In genomic region chr16:1147027-1147426, GRCh38 we compare ENCODE assay signal across 7 cellular contexts. TPM values are rescaled to one million over a fixed set of nuclear protein-coding genes. Genes with fewer than 3 reads are reported as not detected.
"Had no signal": no experiment of that assay in that cellular context is flagged by ENCODE, and none has a peak within 500 bp of the region (broad histone marks: within the 10 kb centered on the region; RNA-seq: fewer than 3 reads in every experiment).

No MANE protein-coding gene starts in this region.

- H3K4me3 ChIP-seq: GM23248, HAP-1 had no signal

- H3K4me1 ChIP-seq: HAP-1 had no signal

- H2AFZ ChIP-seq: GM23248 had no signal

- H3K4me1 Mint-ChIP-seq: IgD-negative memory B cell had no signal

- H3K27ac ChIP-seq: GM23248 had no signal

- H3K27ac Mint-ChIP-seq: IgD-negative memory B cell had no signal

- H3K4me3 Mint-ChIP-seq: IgD-negative memory B cell had no signal

- H3K36me3 ChIP-seq: HAP-1 had no signal

- H3K36me3 Mint-ChIP-seq: IgD-negative memory B cell had no signal

- DNase-seq: GM23248, GOT3, KG1 had no signal

- H3K9ac ChIP-seq: GM23248 had no signal

- H3K9me3 ChIP-seq: HAP-1 had no signal

RNA-seq across cellular contexts. Expression of gene CACNA1H, which starts 5.9 kb away (rescaled TPM):
- polyA plus RNA-seq: GM23248, IgD-negative memory B cell had no signal

RNA-seq across cellular contexts. Expression of gene C1QTNF8, which starts 51.0 kb away (rescaled TPM):
- total RNA-seq: GM23248, H4, H7 had no signal
- polyA plus RNA-seq: GM23248, IgD-negative memory B cell had no signal
